Comparison of ENCODE assay signal across 32 cellular contexts in genomic region chr4:164396439-164396838, GRCh38.
DNase-seq lines count a peak whose midpoint lies in the region; ATAC-seq, FAIRE-seq and TF ChIP-seq lines count a peak whose summit lies in the region.
"Had no signal": no experiment of that assay in that cellular context is flagged by ENCODE, and none has a peak within 500 bp of the region (broad histone marks: within the 10 kb centered on the region; RNA-seq: fewer than 3 reads in every experiment).

No MANE protein-coding gene starts in this region.

- TF ChIP-seq EP300 in Ishikawa (IDR thresholded peaks at IDR 0.05; ENCODE audit: borderline replicate concordance): no peak

- no peak overlapping the region for H3K4me3 Mint-ChIP-seq in astrocyte (ENCODE audit: unreplicated experiment)
- H3K4me3 Mint-ChIP-seq in activated naive CD8-positive, alpha-beta T cell treated with anti-CD3 and anti-CD28 coated beads, Interleukin-2, amount 50 U/mL, for 24 hours: no peak overlapping the region
- H3K4me3 Mint-ChIP-seq: activated CD8-positive, alpha-beta T cell treated with anti-CD3 and anti-CD28 coated beads, Interleukin-2, amount 10 ng/mL, durations not matched to agents 7 days and 5 days; activated naive CD4-positive, alpha-beta T cell treated with anti-CD3 and anti-CD28 coated beads for 36 hours; CD8-positive, alpha-beta T cell; mesothelial cell of epicardium; naive thymus-derived CD4-positive, alpha-beta T cell had no signal

- H3K9me3 ChIP-seq in astrocyte (ENCODE audit: insufficient read depth, low read depth, low read length): no peaks in the 10 kb centered on the region
- H3K9me3 ChIP-seq: BE2C, colonic mucosa, prostate gland, transverse colon had no signal

- DNase-seq in A172 (ENCODE audit: low spot score) (peak; percentile 5), astrocyte (ENCODE audit: low read depth) (peak; percentile 4), iPS-NIHi11 (ENCODE audit: low spot score) (peak; percentile 10), kidney tubule cell (ENCODE audit: low spot score) (no peak)
- no peak for DNase-seq in activated naive CD8-positive, alpha-beta T cell treated with anti-CD3 and anti-CD28 coated beads, Interleukin-2, amount 50 U/mL, for 24 hours
- DNase-seq: activated CD8-positive, alpha-beta T cell treated with anti-CD3 and anti-CD28 coated beads, Interleukin-2, amount 10 ng/mL, durations not matched to agents 7 days and 5 days; activated naive CD4-positive, alpha-beta T cell treated with anti-CD3 and anti-CD28 coated beads for 36 hours; amniotic stem cell; BE2C; CD8-positive, alpha-beta T cell; colonic mucosa; effector CD4-positive, alpha-beta T cell; hypothalamus; Karpas-422; left ventricle myocardium superior; naive thymus-derived CD4-positive, alpha-beta T cell; NCI-H1048; NCI-H1694 treated with DMSO at 0.1 percent for 48 hours; NCI-H446 treated with DMSO at 0.1 percent for 48 hours; NK-92 treated with Interleukin-12 subunit alpha and Interleukin-12 subunit beta, amount 100 ng/mL, for 24 hours; nucleus accumbens; Right ventricle myocardium superior; stimulated activated CD4-positive, alpha-beta T cell treated with anti-CD3 and anti-CD28 coated beads, Interleukin-15, amount 100 ng/mL, for 24 hours; stimulated activated CD4-positive, alpha-beta T cell treated with anti-CD3 and anti-CD28 coated beads, Interleukin-4, amount 100 ng/mL, for 4 hours; transverse colon had no signal

- FAIRE-seq in astrocyte (lab: Jason Lieb, UNC): no peak
- FAIRE-seq: H1, islet of Langerhans had no signal

- H3K9ac ChIP-seq in astrocyte (ENCODE audit: low read length): no peak overlapping the region

- no peak overlapping the region for H3K4me3 ChIP-seq in astrocyte (ENCODE audit: insufficient read depth, low read depth, low read length)
- H3K4me3 ChIP-seq: colonic mucosa, prostate gland, transverse colon had no signal

- no peaks in the 10 kb centered on the region for H3K36me3 ChIP-seq in astrocyte (ENCODE audit: insufficient read depth, low read length)
- H3K36me3 ChIP-seq: BE2C, colonic mucosa, prostate gland, transverse colon had no signal

- H3K4me2 ChIP-seq in astrocyte (ENCODE audit: low read length): no peak overlapping the region

- H3K27me3 ChIP-seq in astrocyte (ENCODE audit: insufficient read depth, low read length): no peaks in the 10 kb centered on the region
- H3K27me3 ChIP-seq: BE2C, colonic mucosa, transverse colon had no signal

- no peak for TF ChIP-seq CTCF in astrocyte (IDR thresholded peaks at IDR 0.05; ENCODE audit: insufficient read depth, low read depth, low read length)

- no peaks in the 10 kb centered on the region for H3K79me2 ChIP-seq in astrocyte (ENCODE audit: insufficient read depth, low read length)

- no peaks in the 10 kb centered on the region for H3K9me3 Mint-ChIP-seq in astrocyte (ENCODE audit: unreplicated experiment)
- H3K9me3 Mint-ChIP-seq in activated naive CD8-positive, alpha-beta T cell treated with anti-CD3 and anti-CD28 coated beads, Interleukin-2, amount 50 U/mL, for 24 hours: peaks cover 9% of the 10 kb centered on the region
- H3K9me3 Mint-ChIP-seq: activated naive CD4-positive, alpha-beta T cell treated with anti-CD3 and anti-CD28 coated beads for 36 hours; mesothelial cell of epicardium had no signal

- H3K27me3 Mint-ChIP-seq in astrocyte (ENCODE audit: low read depth, unreplicated experiment): no peaks in the 10 kb centered on the region
- H3K27me3 Mint-ChIP-seq in activated naive CD8-positive, alpha-beta T cell treated with anti-CD3 and anti-CD28 coated beads, Interleukin-2, amount 50 U/mL, for 24 hours: no peaks in the 10 kb centered on the region

- ATAC-seq in activated naive CD8-positive, alpha-beta T cell treated with anti-CD3 and anti-CD28 coated beads, Interleukin-2, amount 50 U/mL, for 24 hours: no peak
- no peak for ATAC-seq in HG03045 (IDR thresholded peaks at IDR 0.05; ENCODE audit: unreplicated experiment)
- ATAC-seq in HG02571 (IDR thresholded peaks at IDR 0.05; ENCODE audit: unreplicated experiment): no peak
- ATAC-seq: activated CD8-positive, alpha-beta T cell treated with anti-CD3 and anti-CD28 coated beads, Interleukin-2, amount 10 ng/mL, durations not matched to agents 7 days and 5 days; CD8-positive, alpha-beta T cell; left ventricle myocardium superior; naive thymus-derived CD4-positive, alpha-beta T cell had no signal

- H3K36me3 Mint-ChIP-seq in astrocyte (ENCODE audit: low read depth, unreplicated experiment): no peaks in the 10 kb centered on the region
- H3K36me3 Mint-ChIP-seq in activated naive CD8-positive, alpha-beta T cell treated with anti-CD3 and anti-CD28 coated beads, Interleukin-2, amount 50 U/mL, for 24 hours (ENCODE audit: low read depth): no peaks in the 10 kb centered on the region
- H3K36me3 Mint-ChIP-seq: CD8-positive, alpha-beta T cell; mesothelial cell of epicardium; naive thymus-derived CD4-positive, alpha-beta T cell had no signal

- no peaks in the 10 kb centered on the region for H3K4me1 ChIP-seq in astrocyte (ENCODE audit: insufficient read depth, low read length)
- H3K4me1 ChIP-seq: BE2C, colonic mucosa, prostate gland, transverse colon had no signal

- H3K27ac ChIP-seq in astrocyte (ENCODE audit: low read depth, low read length): no peak overlapping the region
- H3K27ac ChIP-seq: colonic mucosa, prostate gland, transverse colon had no signal

- no peak for TF ChIP-seq RAD21 in Ishikawa (IDR thresholded peaks at IDR 0.05; ENCODE audit: low read depth)

- H3K27ac Mint-ChIP-seq in astrocyte (ENCODE audit: unreplicated experiment): no peak overlapping the region
- H3K27ac Mint-ChIP-seq in activated naive CD8-positive, alpha-beta T cell treated with anti-CD3 and anti-CD28 coated beads, Interleukin-2, amount 50 U/mL, for 24 hours: no peak overlapping the region
- H3K27ac Mint-ChIP-seq: activated CD8-positive, alpha-beta T cell treated with anti-CD3 and anti-CD28 coated beads, Interleukin-2, amount 10 ng/mL, durations not matched to agents 7 days and 5 days; activated naive CD4-positive, alpha-beta T cell treated with anti-CD3 and anti-CD28 coated beads for 36 hours; CD8-positive, alpha-beta T cell; mesothelial cell of epicardium; naive thymus-derived CD4-positive, alpha-beta T cell had no signal

- H4K20me1 ChIP-seq in astrocyte (ENCODE audit: insufficient read depth, low read length): no peaks in the 10 kb centered on the region

- H3K4me1 Mint-ChIP-seq in astrocyte (ENCODE audit: low read depth, unreplicated experiment): no peaks in the 10 kb centered on the region
- H3K4me1 Mint-ChIP-seq in activated naive CD8-positive, alpha-beta T cell treated with anti-CD3 and anti-CD28 coated beads, Interleukin-2, amount 50 U/mL, for 24 hours: no peaks in the 10 kb centered on the region
- H3K4me1 Mint-ChIP-seq: mesothelial cell of epicardium; naive thymus-derived CD4-positive, alpha-beta T cell had no signal

- no peak overlapping the region for H2AFZ ChIP-seq in astrocyte (ENCODE audit: low read depth, low read length)

TF ChIP-seq in Ishikawa, 13 proteins besides CTCF, POLR2A, EP300 and RAD21:
- TF ChIP-seq, protein P1, sequence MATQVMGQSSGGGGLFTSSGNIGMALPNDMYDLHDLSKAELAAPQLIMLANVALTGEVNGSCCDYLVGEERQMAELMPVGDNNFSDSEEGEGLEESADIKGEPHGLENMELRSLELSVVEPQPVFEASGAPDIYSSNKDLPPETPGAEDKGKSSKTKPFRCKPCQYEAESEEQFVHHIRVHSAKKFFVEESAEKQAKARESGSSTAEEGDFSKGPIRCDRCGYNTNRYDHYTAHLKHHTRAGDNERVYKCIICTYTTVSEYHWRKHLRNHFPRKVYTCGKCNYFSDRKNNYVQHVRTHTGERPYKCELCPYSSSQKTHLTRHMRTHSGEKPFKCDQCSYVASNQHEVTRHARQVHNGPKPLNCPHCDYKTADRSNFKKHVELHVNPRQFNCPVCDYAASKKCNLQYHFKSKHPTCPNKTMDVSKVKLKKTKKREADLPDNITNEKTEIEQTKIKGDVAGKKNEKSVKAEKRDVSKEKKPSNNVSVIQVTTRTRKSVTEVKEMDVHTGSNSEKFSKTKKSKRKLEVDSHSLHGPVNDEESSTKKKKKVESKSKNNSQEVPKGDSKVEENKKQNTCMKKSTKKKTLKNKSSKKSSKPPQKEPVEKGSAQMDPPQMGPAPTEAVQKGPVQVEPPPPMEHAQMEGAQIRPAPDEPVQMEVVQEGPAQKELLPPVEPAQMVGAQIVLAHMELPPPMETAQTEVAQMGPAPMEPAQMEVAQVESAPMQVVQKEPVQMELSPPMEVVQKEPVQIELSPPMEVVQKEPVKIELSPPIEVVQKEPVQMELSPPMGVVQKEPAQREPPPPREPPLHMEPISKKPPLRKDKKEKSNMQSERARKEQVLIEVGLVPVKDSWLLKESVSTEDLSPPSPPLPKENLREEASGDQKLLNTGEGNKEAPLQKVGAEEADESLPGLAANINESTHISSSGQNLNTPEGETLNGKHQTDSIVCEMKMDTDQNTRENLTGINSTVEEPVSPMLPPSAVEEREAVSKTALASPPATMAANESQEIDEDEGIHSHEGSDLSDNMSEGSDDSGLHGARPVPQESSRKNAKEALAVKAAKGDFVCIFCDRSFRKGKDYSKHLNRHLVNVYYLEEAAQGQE (IDR thresholded peaks at IDR 0.05; ENCODE audit: low read depth): peak; percentile 90
- TF ChIP-seq ZBTB7A (IDR thresholded peaks at IDR 0.05; ENCODE audit: low read depth) (no peak), TCF12 (IDR thresholded peaks at IDR 0.05; ENCODE audit: low read depth) (no peak), CREB1 (IDR thresholded peaks at IDR 0.05; ENCODE audit: low read depth) (no peak)
TF ChIP-seq in Ishikawa: peak in this region for 1.

Comparison
In these comparisons a context has a peak if more than half of its experiments do, and no peak if none do; other contexts are left out.
1. DNase-seq: peak in A172 (single experiment), astrocyte (single experiment) and iPS-NIHi11 (single experiment); none in activated naive CD8-positive, alpha-beta T cell treated with anti-CD3 and anti-CD28 coated beads, Interleukin-2, amount 50 U/mL, for 24 hours (single experiment) and kidney tubule cell (single experiment).